In genomic region chr5:96881511-96882115, GRCh38 we compare ENCODE assay signal across 10 cellular contexts. TPM values are rescaled to one million over a fixed set of nuclear protein-coding genes. Genes with fewer than 3 reads are reported as not detected.
DNase-seq lines count a peak whose midpoint lies in the region; ATAC-seq and TF ChIP-seq lines count a peak whose summit lies in the region.
"Had no signal": no experiment of that assay in that cellular context is flagged by ENCODE, and none has a peak within 500 bp of the region (broad histone marks: within the 10 kb centered on the region; RNA-seq: fewer than 3 reads in every experiment).

No MANE protein-coding gene starts in this region.

- 58% methylated on average over 2 of the region's 2 CpGs for WGBS in right cardiac atrium

- TF ChIP-seq CTCF in foreskin keratinocyte (conservative IDR thresholded peaks at IDR 0.05) (no peak), progenitor cell of endocrine pancreas (IDR thresholded peaks at IDR 0.05; ENCODE audit: unreplicated experiment) (no peak)

- no peaks in the 10 kb centered on the region for H3K9me3 ChIP-seq in right cardiac atrium (ENCODE audit: control insufficient read depth, low read length)
- H3K9me3 ChIP-seq: ovary had no signal

- peaks cover 7% of the 10 kb centered on the region for H3K4me1 ChIP-seq in right cardiac atrium (ENCODE audit: control insufficient read depth, insufficient read depth, low read length)
- H3K4me1 ChIP-seq in foreskin keratinocyte, result peaks cover 32% of the 10 kb centered on the region

- no peaks in the 10 kb centered on the region for H3K27me3 ChIP-seq in right cardiac atrium (ENCODE audit: control insufficient read depth, insufficient read depth)
- H3K27me3 ChIP-seq in foreskin keratinocyte, result no peaks in the 10 kb centered on the region
- H3K27me3 ChIP-seq: ovary had no signal

- H3K4me1 Mint-ChIP-seq in T-helper 2 cell treated with Interferon-gamma antibody and Interleukin-4, amounts not matched to agents 5 μg/mL and 100 μg/mL, for 36 hours (ENCODE audit: low read depth), result peaks cover 72% of the 10 kb centered on the region
- H3K4me1 Mint-ChIP-seq in progenitor cell of endocrine pancreas (ENCODE audit: low read depth), result no peaks in the 10 kb centered on the region

- H3K9me3 Mint-ChIP-seq in T-helper 2 cell treated with Interferon-gamma antibody and Interleukin-4, amounts not matched to agents 5 μg/mL and 100 μg/mL, for 36 hours, result no peaks in the 10 kb centered on the region
- H3K9me3 Mint-ChIP-seq in progenitor cell of endocrine pancreas (ENCODE audit: low read depth), result no peaks in the 10 kb centered on the region

- no peaks in the 10 kb centered on the region for H3K27me3 Mint-ChIP-seq in T-helper 2 cell treated with Interferon-gamma antibody and Interleukin-4, amounts not matched to agents 5 μg/mL and 100 μg/mL, for 36 hours (ENCODE audit: low read depth)
- H3K27me3 Mint-ChIP-seq in progenitor cell of endocrine pancreas, result no peaks in the 10 kb centered on the region

- H3K36me3 Mint-ChIP-seq in T-helper 2 cell treated with Interferon-gamma antibody and Interleukin-4, amounts not matched to agents 5 μg/mL and 100 μg/mL, for 36 hours (ENCODE audit: low read depth), result peaks cover 70% of the 10 kb centered on the region
- H3K36me3 Mint-ChIP-seq in progenitor cell of endocrine pancreas (ENCODE audit: insufficient read depth), result no peaks in the 10 kb centered on the region

- no peak for DNase-seq in right cardiac atrium
- no peak for DNase-seq in left ventricle myocardium superior
- no peak for DNase-seq in T-helper 2 cell treated with Interferon-gamma antibody and Interleukin-4, amounts not matched to agents 5 μg/mL and 100 μg/mL, for 36 hours (ENCODE audit: low spot score)
- DNase-seq in foreskin keratinocyte, result peak; percentile 55 to 75
- no peak for DNase-seq in activated CD4-positive, CD25-positive, alpha-beta regulatory T cell (lab: John Stamatoyannopoulos, UW)
- DNase-seq in progenitor cell of endocrine pancreas (ENCODE audit: low spot score, unreplicated experiment), result no peak
- no peak for DNase-seq in UCSD-AML1 (lab: John Stamatoyannopoulos, UW; ENCODE audit: unreplicated experiment)
- DNase-seq: DMS79 treated with DMSO at 0.1 percent for 48 hours, ovary had no signal

- H3K27ac Mint-ChIP-seq in T-helper 2 cell treated with Interferon-gamma antibody and Interleukin-4, amounts not matched to agents 5 μg/mL and 100 μg/mL, for 36 hours, result peak overlapping the region; percentile 71
- H3K27ac Mint-ChIP-seq in progenitor cell of endocrine pancreas, result no peak overlapping the region

- intact Hi-C loops in right cardiac atrium (cut with DNase I), result no loop called here
- intact Hi-C loops in left ventricle myocardium superior (cut with micrococcal nuclease), result no loop called here

- ATAC-seq in right cardiac atrium (peak; percentile 29 to 91), left ventricle myocardium superior (no peak), foreskin keratinocyte (peak; percentile 56), HG02798 (IDR thresholded peaks at IDR 0.05; ENCODE audit: poor library complexity, unreplicated experiment) (no peak)

- H3K27ac ChIP-seq in right cardiac atrium (ENCODE audit: low read length) (no peak overlapping the region), foreskin keratinocyte (peak overlapping the region; percentile 5)
- H3K27ac ChIP-seq: ovary had no signal

- no peak overlapping the region for H3K4me3 ChIP-seq in right cardiac atrium (ENCODE audit: low read length)
- H3K4me3 ChIP-seq: ovary had no signal

- H3K4me3 Mint-ChIP-seq in T-helper 2 cell treated with Interferon-gamma antibody and Interleukin-4, amounts not matched to agents 5 μg/mL and 100 μg/mL, for 36 hours, result peak overlapping the region; percentile 81
- H3K4me3 Mint-ChIP-seq in progenitor cell of endocrine pancreas (ENCODE audit: low read depth), result no peak overlapping the region

RNA-seq across cellular contexts. Expression of gene ERAP2, which starts 5.3 kb away (rescaled TPM):
- 1 to 10 TPM; 6.3 to 7.2 (median 7.0) TPM for total RNA-seq in right cardiac atrium
- 0.81 TPM for polyA plus RNA-seq in right cardiac atrium
- total RNA-seq in left ventricle myocardium superior, result 6.1 TPM
- total RNA-seq in foreskin keratinocyte, result 29.8 and 66.7 TPM in 2 replicates
- 11.6 and 23.3 TPM in 2 replicates for polyA plus RNA-seq in foreskin keratinocyte
- total RNA-seq in progenitor cell of endocrine pancreas, result not detected in 2 replicates

RNA-seq across cellular contexts. Expression of gene LNPEP, which starts 54.3 kb away (rescaled TPM):
- total RNA-seq in right cardiac atrium, result 10 to 100 TPM; 56.5 to 70.1 (median 63.6) TPM
- 15.7 TPM for polyA plus RNA-seq in right cardiac atrium
- total RNA-seq in left ventricle myocardium superior, result 53.0 TPM
- 28.9 and 30.7 TPM in 2 replicates for total RNA-seq in foreskin keratinocyte
- polyA plus RNA-seq in foreskin keratinocyte, result 2.9 and 3.1 TPM in 2 replicates
- 24.2 and 25.6 TPM in 2 replicates for total RNA-seq in progenitor cell of endocrine pancreas

Comparison
In these comparisons a context has a peak if more than half of its experiments do, and no peak if none do; other contexts are left out.
1. ATAC-seq: peak in right cardiac atrium (2 of 2) and foreskin keratinocyte (single experiment); none in left ventricle myocardium superior (single experiment) and HG02798 (single experiment).
2. DNase-seq: peak in foreskin keratinocyte (2 of 2); none in right cardiac atrium (0 of 3), left ventricle myocardium superior (single experiment), T-helper 2 cell treated with Interferon-gamma antibody and Interleukin-4, amounts not matched to agents 5 μg/mL and 100 μg/mL, for 36 hours (single experiment), activated CD4-positive, CD25-positive, alpha-beta regulatory T cell (0 of 4), progenitor cell of endocrine pancreas (single experiment) and UCSD-AML1 (single experiment).